32 cellular contexts compared by ENCODE assay signal in the genomic region with DNA sequence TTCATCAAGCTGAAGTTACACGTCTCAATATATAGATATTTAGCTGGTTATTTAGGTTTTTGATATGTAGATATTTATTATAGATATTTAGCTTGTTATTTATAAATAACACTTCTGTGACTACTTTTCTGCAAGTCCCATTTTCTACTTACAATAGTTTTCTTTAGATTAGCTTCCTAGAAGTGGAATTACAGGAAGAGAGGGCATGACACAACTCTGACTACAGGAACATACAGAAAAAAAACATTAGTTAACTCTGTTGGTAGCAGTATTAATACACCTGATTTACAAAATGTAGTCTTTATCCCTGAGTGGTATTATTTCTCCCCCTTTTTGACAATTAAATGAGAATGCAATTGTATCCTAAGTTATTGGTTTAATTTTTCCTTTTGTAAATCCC. TPM values are rescaled to one million over a fixed set of nuclear protein-coding genes. Genes with fewer than 3 reads are reported as not detected.
"Had no signal": no experiment of that assay in that cellular context is flagged by ENCODE, and none has a peak within 500 bp of the region (broad histone marks: within the 10 kb centered on the region; RNA-seq: fewer than 3 reads in every experiment).

No MANE protein-coding gene starts in this region.

- H3K36me3 ChIP-seq: adrenal gland, breast epithelium, SJCRH30 had no signal

- DNase-seq: activated CD4-positive, alpha-beta T cell treated with anti-CD3 and anti-CD28 coated beads, Interleukin-2, amount 10 ng/mL, durations not matched to agents 24 days and 14 days; activated CD4-positive, alpha-beta T cell treated with anti-CD3 and anti-CD28 coated beads, Interleukin-2, amount 50 U/mL, for 4 hours; activated CD8-positive, alpha-beta memory T cell treated with anti-CD3 and anti-CD28 coated beads, Interleukin-2, amount 50 U/mL, for 4 hours; activated CD8-positive, alpha-beta T cell treated with anti-CD3 and anti-CD28 coated beads for 36 hours; activated gamma-delta T cell treated with Interleukin-2 at 50 U/mL for 16 hours; activated naive CD4-positive, alpha-beta T cell treated with anti-CD3 and anti-CD28 coated beads for 36 hours; activated T-cell treated with anti-CD3 and anti-CD28 coated beads for 4 hours; activated T-cell treated with anti-CD3 and anti-CD28 coated beads, Interleukin-2, amount 50 U/mL, for 4 hours; adrenal gland; body of pancreas; NCI-H1048; NCI-H1105 treated with DMSO at 0.1 percent for 48 hours; NCI-H1436 treated with DMSO at 0.1 percent for 48 hours; NCI-H1694 treated with DMSO at 0.1 percent for 48 hours; NCI-H2029 treated with DMSO at 0.1 percent for 48 hours; NCI-H2107; NCI-H2171; NCI-H510A; NCI-H526; NCI-H748 treated with DMSO at 0.1 percent for 48 hours; Right ventricle myocardium superior; SJCRH30 had no signal

- H3K4me3 ChIP-seq: adrenal gland, body of pancreas, breast epithelium, SJCRH30, SK-N-MC had no signal

- H3K4me3 Mint-ChIP-seq: activated CD4-positive, alpha-beta T cell treated with anti-CD3 and anti-CD28 coated beads, Interleukin-2, amount 10 ng/mL, durations not matched to agents 24 days and 14 days; activated CD8-positive, alpha-beta T cell treated with anti-CD3 and anti-CD28 coated beads for 36 hours; activated naive CD4-positive, alpha-beta T cell treated with anti-CD3 and anti-CD28 coated beads for 36 hours; activated T-cell treated with anti-CD3 and anti-CD28 coated beads, Interleukin-2, amount 50 U/mL, for 4 hours; activated T-helper 1 cell treated with anti-CD3 and anti-CD28 coated beads, Interleukin-12 subunit alpha, Interleukin-12 subunit beta, Interleukin-2, Interleukin-4 antibody, amounts not matched to agents 30 ng/mL and 10 ng/mL and 1 ng/mL, durations not matched to agents 14 hours and 24 hours and 36 hours; T-helper 1 cell treated with Interleukin-12 subunit alpha and Interleukin-12 subunit beta and Interleukin-4 antibody, amounts not matched to agents 30 μg/mL and 1 μg/mL, for 36 hours; T-helper 2 cell treated with Interferon-gamma antibody and Interleukin-4, amounts not matched to agents 5 μg/mL and 100 μg/mL, for 36 hours had no signal

- H3K9me3 ChIP-seq: adrenal gland, body of pancreas, breast epithelium, SJCRH30 had no signal

- H3K27ac Mint-ChIP-seq: activated CD4-positive, alpha-beta T cell treated with anti-CD3 and anti-CD28 coated beads, Interleukin-2, amount 10 ng/mL, durations not matched to agents 24 days and 14 days; activated CD8-positive, alpha-beta T cell treated with anti-CD3 and anti-CD28 coated beads for 36 hours; activated naive CD4-positive, alpha-beta T cell treated with anti-CD3 and anti-CD28 coated beads for 36 hours; activated naive CD4-positive, alpha-beta T cell treated with anti-CD3 and anti-CD28 coated beads, Interleukin-2, amount 50 U/mL, for 72 hours; activated T-helper 1 cell treated with anti-CD3 and anti-CD28 coated beads, Interleukin-12 subunit alpha, Interleukin-12 subunit beta, Interleukin-2, Interleukin-4 antibody, amounts not matched to agents 30 ng/mL and 10 ng/mL and 1 ng/mL, durations not matched to agents 14 hours and 24 hours and 36 hours had no signal

- H3K27ac ChIP-seq: adrenal gland, body of pancreas, breast epithelium, SJCRH30, SK-N-MC had no signal

- H3K36me3 Mint-ChIP-seq: activated naive CD4-positive, alpha-beta T cell treated with anti-CD3 and anti-CD28 coated beads, Interleukin-2, amount 50 U/mL, for 72 hours had no signal

- H3K9me3 Mint-ChIP-seq: activated CD4-positive, alpha-beta T cell treated with anti-CD3 and anti-CD28 coated beads, Interleukin-2, amount 10 ng/mL, durations not matched to agents 24 days and 14 days; activated CD8-positive, alpha-beta T cell treated with anti-CD3 and anti-CD28 coated beads for 36 hours; activated naive CD4-positive, alpha-beta T cell treated with anti-CD3 and anti-CD28 coated beads for 36 hours; activated naive CD4-positive, alpha-beta T cell treated with anti-CD3 and anti-CD28 coated beads, Interleukin-2, amount 50 U/mL, for 72 hours; activated T-cell treated with anti-CD3 and anti-CD28 coated beads, Interleukin-2, amount 50 U/mL, for 4 hours; activated T-helper 1 cell treated with anti-CD3 and anti-CD28 coated beads, Interleukin-12 subunit alpha, Interleukin-12 subunit beta, Interleukin-2, Interleukin-4 antibody, amounts not matched to agents 30 ng/mL and 10 ng/mL and 1 ng/mL, durations not matched to agents 14 hours and 24 hours and 36 hours; T-helper 1 cell treated with Interleukin-12 subunit alpha and Interleukin-12 subunit beta and Interleukin-4 antibody, amounts not matched to agents 30 μg/mL and 1 μg/mL, for 36 hours; T-helper 2 cell treated with Interferon-gamma antibody and Interleukin-4, amounts not matched to agents 5 μg/mL and 100 μg/mL, for 36 hours had no signal

- H3K27me3 ChIP-seq: body of pancreas, breast epithelium had no signal

- ATAC-seq: activated CD8-positive, alpha-beta T cell treated with anti-CD3 and anti-CD28 coated beads for 36 hours; activated naive CD4-positive, alpha-beta T cell treated with anti-CD3 and anti-CD28 coated beads, Interleukin-2, amount 50 U/mL, for 72 hours; activated T-cell treated with anti-CD3 and anti-CD28 coated beads, Interleukin-2, amount 50 U/mL, for 4 hours; body of pancreas had no signal

- H3K4me1 ChIP-seq: adrenal gland, body of pancreas, breast epithelium had no signal

RNA-seq across cellular contexts. Expression of gene CCL1, which starts 21.2 kb away (rescaled TPM):
- total RNA-seq: activated CD8-positive, alpha-beta T cell treated with anti-CD3 and anti-CD28 coated beads for 36 hours; activated naive CD4-positive, alpha-beta T cell treated with anti-CD3 and anti-CD28 coated beads for 36 hours; activated naive CD4-positive, alpha-beta T cell treated with anti-CD3 and anti-CD28 coated beads, Interleukin-2, amount 50 U/mL, for 72 hours; adrenal gland; astrocyte; body of pancreas; breast epithelium; cardiac septum; MCF 10A; OCI-LY7; Right ventricle myocardium superior; SJCRH30 had no signal

RNA-seq across cellular contexts. Expression of gene CCL13, which starts 28.0 kb away (rescaled TPM):
- total RNA-seq: activated CD4-positive, alpha-beta T cell treated with anti-CD3 and anti-CD28 coated beads, Interleukin-2, amount 10 ng/mL, durations not matched to agents 24 days and 14 days; activated CD8-positive, alpha-beta T cell treated with anti-CD3 and anti-CD28 coated beads for 36 hours; activated naive CD4-positive, alpha-beta T cell treated with anti-CD3 and anti-CD28 coated beads for 36 hours; activated naive CD4-positive, alpha-beta T cell treated with anti-CD3 and anti-CD28 coated beads, Interleukin-2, amount 50 U/mL, for 72 hours; activated T-cell treated with anti-CD3 and anti-CD28 coated beads, Interleukin-2, amount 50 U/mL, for 4 hours; activated T-helper 1 cell treated with anti-CD3 and anti-CD28 coated beads, Interleukin-12 subunit alpha, Interleukin-12 subunit beta, Interleukin-2, Interleukin-4 antibody, amounts not matched to agents 30 ng/mL and 10 ng/mL and 1 ng/mL, durations not matched to agents 14 hours and 24 hours and 36 hours; astrocyte; body of pancreas; MCF 10A; OCI-LY7; SJCRH30 had no signal
